Comparison of ENCODE assay signal across 8 cellular contexts in genomic region chr6:163416380-163416629, GRCh38. TPM values are rescaled to one million over a fixed set of nuclear protein-coding genes. Genes with fewer than 3 reads are reported as not detected.
DNase-seq lines count a peak whose midpoint lies in the region; ATAC-seq, FAIRE-seq and TF ChIP-seq lines count a peak whose summit lies in the region.

No MANE protein-coding gene starts in this region.

- dilution Hi-C loops in keratinocyte (cut with MboI; ENCODE audit: extremely low pct_ligation_motif_present, low sequenced_read_pairs), result no loop called here

- no peaks in the 10 kb centered on the region for H3K9me3 Mint-ChIP-seq in activated CD4-positive, alpha-beta T cell treated with anti-CD3 and anti-CD28 coated beads for 36 hours (ENCODE audit: low read depth)
- H3K9me3 Mint-ChIP-seq in activated naive CD4-positive, alpha-beta T cell treated with anti-CD3 and anti-CD28 coated beads, Interleukin-2, amount 50 U/mL, for 72 hours, result no peaks in the 10 kb centered on the region

- H3K36me3 ChIP-seq in keratinocyte (ENCODE audit: control insufficient read depth in 2 of 2, extremely low read depth in 1 of 2, insufficient read depth in 2 of 2, low read length in 2 of 2), result no peaks in the 10 kb centered on the region

- H3K79me2 ChIP-seq in keratinocyte (ENCODE audit: control insufficient read depth, insufficient read depth, low read length), result peaks cover 60% of the 10 kb centered on the region

- H3K9me1 ChIP-seq in keratinocyte (ENCODE audit: control insufficient read depth, extremely low read depth, insufficient read depth, low read length), result no peaks in the 10 kb centered on the region

- no peak for FAIRE-seq in keratinocyte (lab: Jason Lieb, UNC)

- no peak for TF ChIP-seq CTCF in keratinocyte (optimal IDR thresholded peaks at IDR 0.05 in 1 of 3, IDR thresholded peaks at IDR 0.05 in 1 of 3, conservative IDR thresholded peaks at IDR 0.05 in 1 of 3; ENCODE audit: extremely low read depth in 1 of 3, insufficient read depth in 2 of 3, low read length in 3 of 3)

- CTCF ChIA-PET in activated CD4-positive, alpha-beta T cell treated with anti-CD3 and anti-CD28 coated beads for 36 hours (lab: Charles Lee), result interaction anchor here (0.7 to 1.9 kb wide), 3 partner anchors 11 to 139 kb away, joined by 3 to 8 read pairs (median 3); no protein-coding TSS in a partner anchor

- no peak overlapping the region for H2AFZ ChIP-seq in keratinocyte (ENCODE audit: control insufficient read depth, low read length)

- DNase-seq in activated CD4-positive, alpha-beta T cell treated with anti-CD3 and anti-CD28 coated beads for 36 hours, result no peak
- DNase-seq in activated CD4-positive, alpha-beta T cell treated with anti-CD3 and anti-CD28 coated beads, Interleukin-2, amount 50 U/mL, for 48 hours, result no peak
- DNase-seq in activated naive CD4-positive, alpha-beta T cell treated with anti-CD3 and anti-CD28 coated beads, Interleukin-2, amount 50 U/mL, for 72 hours (ENCODE audit: low spot score in 2 of 2), result no peak
- DNase-seq in keratinocyte (ENCODE audit: low read depth, low spot score) (no peak), midbrain (lab: John Stamatoyannopoulos, UW) (no peak), GM03348 (ENCODE audit: low spot score) (no peak)
- no peak for DNase-seq in activated effector memory CD4-positive, alpha-beta T cell treated with Interleukin-2 at 50 U/mL for 16 hours

- H4K20me1 ChIP-seq in keratinocyte (ENCODE audit: control insufficient read depth, extremely low read depth, insufficient read depth, low read length), result peaks cover 4% of the 10 kb centered on the region

- H3K9me3 ChIP-seq in keratinocyte (ENCODE audit: control insufficient read depth, low read depth, low read length), result no peaks in the 10 kb centered on the region

- no peaks in the 10 kb centered on the region for H3K27me3 Mint-ChIP-seq in activated CD4-positive, alpha-beta T cell treated with anti-CD3 and anti-CD28 coated beads for 36 hours

- POLR2A ChIA-PET in activated CD4-positive, alpha-beta T cell treated with anti-CD3 and anti-CD28 coated beads for 36 hours (lab: Charles Lee), result interaction anchor here (0.9 kb wide), 1 partner anchor 44 kb away, joined by 3 read pairs; no protein-coding TSS in a partner anchor

- intact Hi-C loops in activated CD4-positive, alpha-beta T cell treated with anti-CD3 and anti-CD28 coated beads for 36 hours (cut with DNase I, micrococcal nuclease), result loop anchor here (1.0 to 10.0 kb wide), 5 partner anchors 42 to 1510 kb away; no protein-coding TSS in a partner anchor

- ATAC-seq in activated CD4-positive, alpha-beta T cell treated with anti-CD3 and anti-CD28 coated beads for 36 hours, result no peak
- no peak for ATAC-seq in activated naive CD4-positive, alpha-beta T cell treated with anti-CD3 and anti-CD28 coated beads, Interleukin-2, amount 50 U/mL, for 72 hours

- H3K27ac Mint-ChIP-seq in activated CD4-positive, alpha-beta T cell treated with anti-CD3 and anti-CD28 coated beads for 36 hours, result peak overlapping the region; percentile 90
- peak overlapping the region; percentile 83 to 85 for H3K27ac Mint-ChIP-seq in activated naive CD4-positive, alpha-beta T cell treated with anti-CD3 and anti-CD28 coated beads, Interleukin-2, amount 50 U/mL, for 72 hours

- H3K4me2 ChIP-seq in keratinocyte (ENCODE audit: control insufficient read depth, extremely low read depth, insufficient read depth, low read depth, low read length), result peak overlapping the region; percentile 97

- H3K27ac ChIP-seq in keratinocyte (ENCODE audit: control insufficient read depth, insufficient read depth, low read length), result peak overlapping the region; percentile 90
- peak overlapping the region; percentile 99 for H3K27ac ChIP-seq in temporal lobe (ENCODE audit: low read depth, low read length)

- H3K27me3 ChIP-seq in keratinocyte (ENCODE audit: control insufficient read depth, extremely low read depth, insufficient read depth, low read length), result no peaks in the 10 kb centered on the region

- H3K36me3 Mint-ChIP-seq in activated CD4-positive, alpha-beta T cell treated with anti-CD3 and anti-CD28 coated beads for 36 hours (ENCODE audit: low read depth), result peaks cover 2% of the 10 kb centered on the region
- peaks cover 0 to 7% of the 10 kb centered on the region in 2 donors for H3K36me3 Mint-ChIP-seq in activated naive CD4-positive, alpha-beta T cell treated with anti-CD3 and anti-CD28 coated beads, Interleukin-2, amount 50 U/mL, for 72 hours

- H3K4me1 Mint-ChIP-seq in activated CD4-positive, alpha-beta T cell treated with anti-CD3 and anti-CD28 coated beads for 36 hours, result peaks cover 35% of the 10 kb centered on the region

- H3K4me1 ChIP-seq in keratinocyte (ENCODE audit: control insufficient read depth, extremely low read depth, insufficient read depth, low read length), result peaks cover 21% of the 10 kb centered on the region

- peak overlapping the region; percentile 84 for H3K4me3 Mint-ChIP-seq in activated CD4-positive, alpha-beta T cell treated with anti-CD3 and anti-CD28 coated beads for 36 hours

- peak overlapping the region; percentile 66 to 94 (median 82) for H3K4me3 ChIP-seq in keratinocyte (ENCODE audit: control insufficient read depth in 2 of 3, extremely low read depth in 1 of 3, insufficient read depth in 2 of 3, low read depth in 1 of 3, low read length in 3 of 3)

- H3K9ac ChIP-seq in keratinocyte (ENCODE audit: control insufficient read depth, extremely low read depth, insufficient read depth, low read length), result peak overlapping the region; percentile 94

RNA-seq across cellular contexts. Expression of gene QKI, which starts 1.8 kb away (rescaled TPM):
- 10 to 100 TPM; 48.6 to 62.7 TPM for total RNA-seq in activated CD4-positive, alpha-beta T cell treated with anti-CD3 and anti-CD28 coated beads for 36 hours
- 10 to 100 TPM; 54.7 to 61.8 TPM for total RNA-seq in activated naive CD4-positive, alpha-beta T cell treated with anti-CD3 and anti-CD28 coated beads, Interleukin-2, amount 50 U/mL, for 72 hours
- 44.7 to 82.8 TPM (median 53.3 TPM) in 3 replicates for polyA plus RNA-seq in keratinocyte
- polyA plus RNA-seq in keratinocyte (2011; ENCODE audit: low read depth), result 99.8 TPM
- 53.5 and 69.8 TPM in 2 replicates for polyA plus RNA-seq in keratinocyte (2011; cell fraction: cytosol; rRNA removed)
- 66.5 and 75.1 TPM in 2 replicates for polyA plus RNA-seq in keratinocyte (2011; cell fraction: nucleus; rRNA removed)
- polyA plus RNA-seq in keratinocyte (2012; ENCODE audit: low replicate concordance), result 38.5 and 47.5 TPM in 2 replicates
- 135 to 160 TPM (median 157 TPM) in 3 replicates for polyA minus RNA-seq in keratinocyte
- 79.2 TPM for polyA minus RNA-seq in keratinocyte (2011; cell fraction: cytosol; rRNA and poly(A)+ RNA removed)
- 79.6 and 101 TPM in 2 replicates for polyA minus RNA-seq in keratinocyte (2011; cell fraction: nucleus; rRNA and poly(A)+ RNA removed)
- total RNA-seq in temporal lobe, result 198 TPM
